In the genomic region with DNA sequence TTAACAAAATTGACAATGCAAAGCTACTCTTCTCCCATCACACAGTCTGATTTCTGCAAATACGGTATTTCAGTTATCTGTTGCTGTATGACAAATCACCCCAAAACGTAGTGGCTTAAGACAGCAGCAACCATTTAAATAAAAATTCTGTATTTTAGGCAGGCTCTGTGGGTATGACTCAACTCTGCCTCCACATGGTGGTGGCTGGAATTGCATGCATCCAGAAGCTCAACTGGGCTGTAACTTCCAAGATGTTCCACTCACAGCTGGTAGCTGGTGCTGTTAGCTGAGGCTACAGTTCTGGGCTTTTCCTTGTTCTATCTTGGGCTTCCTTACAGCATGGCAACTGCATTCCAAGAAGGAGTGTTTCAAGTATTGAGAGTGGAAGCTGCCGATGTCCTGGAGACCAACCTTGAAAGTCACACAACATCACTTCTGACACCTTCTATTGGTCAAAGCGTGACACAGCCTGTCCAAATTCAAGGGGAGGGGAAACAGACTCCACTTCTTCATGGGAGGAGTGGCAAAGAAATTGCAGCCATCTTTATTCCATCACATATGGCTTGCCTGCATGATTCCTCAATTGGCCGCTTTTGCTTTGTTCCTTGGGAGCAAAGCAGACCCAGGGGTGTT, we compare ENCODE assay signal across 9 cellular contexts. TPM values are rescaled to one million over a fixed set of nuclear protein-coding genes. Genes with fewer than 3 reads are reported as not detected.
DNase-seq lines count a peak whose midpoint lies in the region; ATAC-seq and TF ChIP-seq lines count a peak whose summit lies in the region.
"Had no signal": no experiment of that assay in that cellular context is flagged by ENCODE, and none has a peak within 500 bp of the region (broad histone marks: within the 10 kb centered on the region; RNA-seq: fewer than 3 reads in every experiment).

No MANE protein-coding gene starts in this region.

- ATAC-seq in HG03025 (IDR thresholded peaks at IDR 0.05; ENCODE audit: low FRiP score, unreplicated experiment) (no peak), HG02763 (IDR thresholded peaks at IDR 0.05; ENCODE audit: unreplicated experiment) (no peak)

- no peaks in the 10 kb centered on the region for H3K4me1 Mint-ChIP-seq in endodermal cell

- H2AFZ ChIP-seq in Loucy (ENCODE audit: low read length) = no peak overlapping the region

- no peaks in the 10 kb centered on the region for H3K36me3 Mint-ChIP-seq in endodermal cell (ENCODE audit: low read depth)

- no peaks in the 10 kb centered on the region for H3F3A ChIP-seq in Loucy (ENCODE audit: low read depth)

- H3K9me3 ChIP-seq in Loucy (ENCODE audit: insufficient read depth, low read depth, low read length) = peaks cover 6% of the 10 kb centered on the region; the same call in 1 of the 2 replicates
- H3K9me3 ChIP-seq in endodermal cell (ENCODE audit: control insufficient read depth, low read length) = no peaks in the 10 kb centered on the region
- H3K9me3 ChIP-seq in prostate gland = no peaks in the 10 kb centered on the region

- H3K4me3 Mint-ChIP-seq in endodermal cell = no peak overlapping the region

- no peaks in the 10 kb centered on the region for H3K27me3 ChIP-seq in Loucy (ENCODE audit: insufficient read depth, low read length, poor library complexity, severe bottlenecking)
- no peaks in the 10 kb centered on the region for H3K27me3 ChIP-seq in endodermal cell (ENCODE audit: control insufficient read depth, insufficient read depth, low read length, poor library complexity, severe bottlenecking)
- H3K27me3 ChIP-seq in prostate gland (replicated peaks; ENCODE audit: insufficient read depth) = no peaks in the 10 kb centered on the region

- H3K4me3 ChIP-seq in Loucy (ENCODE audit: low read length, poor library complexity, severe bottlenecking) = no peak overlapping the region
- no peak overlapping the region for H3K4me3 ChIP-seq in endodermal cell (ENCODE audit: low read length)
- H3K4me3 ChIP-seq in prostate gland = no peak overlapping the region

- H3K4me1 ChIP-seq in Loucy (ENCODE audit: insufficient read depth, low read length, poor library complexity, severe bottlenecking) = no peaks in the 10 kb centered on the region
- no peaks in the 10 kb centered on the region for H3K4me1 ChIP-seq in endodermal cell (ENCODE audit: control insufficient read depth, insufficient read depth, low read length)
- H3K4me1 ChIP-seq in prostate gland (replicated peaks) = no peaks in the 10 kb centered on the region

- H3K9ac ChIP-seq in Loucy (ENCODE audit: low read depth, low read length, poor library complexity, severe bottlenecking) (no peak overlapping the region), endodermal cell (ENCODE audit: extremely low read depth, low read length, poor library complexity, severe bottlenecking) (no peak overlapping the region)

- no peak overlapping the region for H3K27ac ChIP-seq in endodermal cell (ENCODE audit: low read depth, low read length)
- no peak overlapping the region for H3K27ac ChIP-seq in prostate gland

- no peak overlapping the region for H3K4me2 ChIP-seq in Loucy (ENCODE audit: low read depth, low read length, poor library complexity, severe bottlenecking)

- no peaks in the 10 kb centered on the region for H3K27me3 Mint-ChIP-seq in endodermal cell (ENCODE audit: insufficient read depth)

- no peaks in the 10 kb centered on the region for H3K36me3 ChIP-seq in Loucy (ENCODE audit: insufficient read depth, low read length)
- H3K36me3 ChIP-seq in endodermal cell (ENCODE audit: control insufficient read depth, insufficient read depth, low read length) = no peaks in the 10 kb centered on the region
- no peaks in the 10 kb centered on the region for H3K36me3 ChIP-seq in prostate gland

- TF ChIP-seq POLR2A in prostate gland (IDR thresholded peaks at IDR 0.05) = no peak

- H3K9me3 Mint-ChIP-seq in endodermal cell = peaks cover 5% of the 10 kb centered on the region

- H3K27ac Mint-ChIP-seq in endodermal cell = no peak overlapping the region

- TF ChIP-seq CTCF in Loucy (conservative IDR thresholded peaks at IDR 0.05; ENCODE audit: low read length) (peak; percentile 93), endodermal cell (conservative IDR thresholded peaks at IDR 0.05) (peak; percentile 97), prostate gland (IDR thresholded peaks at IDR 0.05) (peak; percentile 24 to 57 (median 50))

- H3K79me2 ChIP-seq in Loucy (ENCODE audit: insufficient read depth, low read length) = no peaks in the 10 kb centered on the region

- WGBS in endodermal cell (ENCODE audit: insufficient coverage in 1 of 2, insufficient read length in 1 of 2), 2 experiments = 74 to 75% methylated on average over 4 to 5 of the region's 5 CpGs
- WGBS in prostate gland = 71% methylated on average over 5 of the region's 5 CpGs

- no peaks in the 10 kb centered on the region for H3K9me2 ChIP-seq in Loucy (replicated peaks; ENCODE audit: low read depth, low read length)

- intact Hi-C loops in prostate gland (cut with DNase I) = no loop called here

- H4K20me1 ChIP-seq in Loucy (ENCODE audit: insufficient read depth, low read length, poor library complexity, severe bottlenecking) = no peaks in the 10 kb centered on the region

- DNase-seq in COLO829 (ENCODE audit: low spot score) (peak; percentile 20), endodermal cell (peak; percentile 90), prostate gland (ENCODE audit: low spot score) (no peak), OCI-M2 (lab: John Stamatoyannopoulos, UW; ENCODE audit: unreplicated experiment) (no peak)
- DNase-seq in activated CD4-positive, alpha-beta T cell treated with anti-CD3 and anti-CD28 coated beads, Interleukin-2, amount 50 U/mL, for 4 hours = peak; percentile 57 to 59

RNA-seq across cellular contexts. Expression of a gene that starts 39.7 kb away (rescaled TPM):
- total RNA-seq in endodermal cell = 1 to 10 TPM in 1 of 2 donors, under 1 TPM in 1; 0.29 to 4.0 TPM
- polyA plus RNA-seq in endodermal cell (2013, experiment 1 of 2) = 0.25 TPM
- 0.12 TPM for polyA plus RNA-seq in endodermal cell (2013, experiment 2 of 2)
- under 1 TPM in 1 of 2 donors, not detected in 1; 0.27 TPM for total RNA-seq in prostate gland
- total RNA-seq: M059J had no signal

RNA-seq across cellular contexts. Expression of a gene that starts 55.5 kb away (rescaled TPM):
- 10 to 100 TPM; 22.7 to 29.2 TPM for total RNA-seq in endodermal cell
- polyA plus RNA-seq in endodermal cell (2013, experiment 1 of 2) = 32.4 TPM
- 30.3 TPM for polyA plus RNA-seq in endodermal cell (2013, experiment 2 of 2)
- total RNA-seq in prostate gland = 10 to 100 TPM; 34.1 to 41.1 TPM

Comparison
In these comparisons a context has a peak if more than half of its experiments do, and no peak if none do; other contexts are left out.
1. DNase-seq: peak in COLO829 (single experiment), activated CD4-positive, alpha-beta T cell treated with anti-CD3 and anti-CD28 coated beads, Interleukin-2, amount 50 U/mL, for 4 hours (2 of 2) and endodermal cell (single experiment); none in prostate gland (single experiment) and OCI-M2 (single experiment).
2. Peak in every context shown above with its lines, with median percentiles within 50 percentile points of each other: CTCF ChIP-seq.